Comparison of ENCODE assay signal across 2 cellular contexts in the genomic region with DNA sequence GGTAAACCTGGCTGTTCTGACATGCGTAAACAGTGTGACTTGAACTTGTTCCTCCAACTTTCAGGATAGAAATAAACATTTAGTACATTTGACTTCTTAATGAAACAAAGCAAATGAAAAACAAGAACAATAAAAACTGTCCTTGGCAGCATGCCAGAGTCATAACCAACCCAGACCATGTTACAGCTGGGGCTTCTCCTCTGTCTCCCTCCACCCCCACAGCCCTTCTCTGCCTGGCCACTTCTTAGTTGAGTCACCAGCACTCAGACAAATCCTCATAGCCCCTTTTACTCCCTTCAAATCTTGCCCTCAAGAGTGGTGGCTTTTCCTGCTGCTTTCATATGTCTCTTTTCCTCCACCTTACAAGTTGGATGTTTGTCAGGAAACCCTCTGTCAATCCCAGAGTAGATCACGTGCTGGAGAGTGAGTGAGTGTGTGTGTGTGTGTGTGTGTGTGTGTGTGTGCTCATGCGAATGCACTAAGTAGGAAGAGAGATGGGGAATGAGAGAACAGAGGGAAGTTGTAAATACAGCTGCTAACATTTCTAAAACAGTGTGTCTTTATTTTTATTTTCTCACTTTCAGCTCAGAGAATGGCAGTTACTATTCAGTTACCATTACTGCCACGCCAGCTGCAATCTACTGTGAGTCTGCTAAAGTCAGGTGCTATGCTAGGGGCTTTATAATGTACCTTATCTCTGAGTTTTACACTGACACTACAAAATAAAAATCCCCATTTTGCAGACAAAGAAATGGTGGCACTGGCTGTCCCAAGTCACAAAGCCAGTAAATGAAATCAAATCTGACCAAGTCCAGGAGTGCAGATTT.
A peak's percentile ranks its signal among the peaks of the same experiment; 100 is the strongest.
TF ChIP-seq lines count a peak whose summit lies in the region.

No MANE protein-coding gene starts in this region.

TF ChIP-seq in PFSK-1, 5 proteins besides CTCF, POLR2A, EP300 and RAD21:
- TF ChIP-seq TAF1 (IDR thresholded peaks at IDR 0.05; ENCODE audit: borderline replicate concordance, insufficient read depth, low read length), result no peak
- peak; percentile 77; the same call in 1 of the 2 replicates for TF ChIP-seq SIN3A (IDR thresholded peaks at IDR 0.05; ENCODE audit: borderline replicate concordance, insufficient read depth, low read length)

TF ChIP-seq in HepG2, 621 proteins besides CTCF, POLR2A, EP300 and RAD21:
- TF ChIP-seq ZNF501 (CRISPR knock-in tag; IDR thresholded peaks at IDR 0.05) (no peak), AGO2 (optimal IDR thresholded peaks at IDR 0.05; ENCODE audit: low read depth, low read length) (no peak), ZNF253 (CRISPR knock-in tag; IDR thresholded peaks at IDR 0.05; ENCODE audit: borderline replicate concordance) (no peak), LCORL (IDR thresholded peaks at IDR 0.05) (peak; percentile 45; the same call in 1 of the 2 replicates), LCORL (CRISPR knock-in tag; IDR thresholded peaks at IDR 0.05) (no peak)
